ENCODE assay signal across 14 cellular contexts in the genomic region with DNA sequence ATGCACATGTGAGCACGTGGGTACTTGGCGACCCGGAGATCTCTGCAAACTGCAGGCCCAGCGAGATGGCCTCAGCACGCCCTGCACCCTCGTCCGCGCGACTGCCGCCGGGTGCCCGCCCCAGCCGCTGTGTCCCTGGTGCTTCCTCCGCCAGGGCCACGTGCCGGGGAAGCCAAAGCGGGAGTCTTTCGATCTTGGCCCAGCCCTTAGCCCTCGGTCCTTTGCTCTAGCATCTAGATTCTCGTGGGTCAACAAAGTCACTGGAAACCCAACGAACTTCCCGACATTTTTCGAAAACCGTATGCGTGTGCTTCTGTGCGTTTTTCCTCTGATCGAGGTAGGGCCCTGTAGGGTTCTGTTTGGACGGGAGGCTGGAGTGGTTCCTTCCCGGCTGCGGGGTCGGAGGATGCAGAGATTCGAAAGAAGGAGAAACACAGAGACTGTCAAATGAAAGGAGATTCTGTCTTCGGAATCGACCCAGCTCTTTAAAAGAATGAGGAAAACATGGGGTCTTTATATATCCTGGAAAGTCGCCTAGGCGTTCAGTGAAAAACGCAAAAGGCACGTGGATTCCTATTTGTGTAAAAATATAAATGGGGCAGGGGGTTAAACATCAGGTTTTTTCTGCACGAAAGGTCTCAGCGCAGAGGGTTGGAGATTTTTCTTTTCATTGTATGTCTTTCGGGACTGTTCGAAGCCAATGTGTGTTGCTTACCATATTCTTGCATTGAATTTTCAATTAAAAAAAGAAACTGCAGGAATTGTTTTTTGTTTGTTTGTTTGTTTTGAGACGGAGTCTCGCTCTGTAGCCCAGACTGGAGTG.
DNase-seq lines count a peak whose midpoint lies in the region; ATAC-seq, FAIRE-seq and TF ChIP-seq lines count a peak whose summit lies in the region.
"Had no signal": no experiment of that assay in that cellular context is flagged by ENCODE, and none has a peak within 500 bp of the region (broad histone marks: within the 10 kb centered on the region; RNA-seq: fewer than 3 reads in every experiment).

No MANE protein-coding gene starts in this region.

- H2BK120ac ChIP-seq in H1 (replicated peaks; ENCODE audit: low read depth, low read length) = no peak overlapping the region

- H2AK5ac ChIP-seq in H1 (ENCODE audit: low read depth, low read length) = no peak overlapping the region

- no peaks in the 10 kb centered on the region for H3K9me3 Mint-ChIP-seq in T-helper 2 cell treated with Interferon-gamma antibody and Interleukin-4, amounts not matched to agents 5 μg/mL and 100 μg/mL, for 36 hours
- H3K9me3 Mint-ChIP-seq in osteocyte (ENCODE audit: unreplicated experiment) = no peaks in the 10 kb centered on the region
- H3K9me3 Mint-ChIP-seq: memory B cell had no signal

- ATAC-seq in Panc1 = no peak
- ATAC-seq: right cardiac atrium had no signal

- H2BK12ac ChIP-seq in H1 (ENCODE audit: low read depth, low read length) = peak overlapping the region; percentile 87; the same call in 1 of the 2 replicates

- no peak for TF ChIP-seq RAD21 in H1 (IDR thresholded peaks at IDR 0.05 in 1 of 2, conservative IDR thresholded peaks at IDR 0.05 in 1 of 2; ENCODE audit: low read depth in 2 of 2, low read length in 2 of 2)

- TF ChIP-seq POLR2A in H1 (IDR thresholded peaks at IDR 0.05; ENCODE audit: control extremely low read depth in 1 of 2, low read depth in 2 of 2, low read length in 2 of 2) = no peak

- H3K4me3 Mint-ChIP-seq in T-helper 2 cell treated with Interferon-gamma antibody and Interleukin-4, amounts not matched to agents 5 μg/mL and 100 μg/mL, for 36 hours = peak overlapping the region; percentile 63
- H3K4me3 Mint-ChIP-seq in osteocyte (ENCODE audit: unreplicated experiment) = peak overlapping the region; percentile 40

- peak overlapping the region; percentile 11 for H3K18ac ChIP-seq in H1 (ENCODE audit: extremely low read depth, low read length)

- no peak overlapping the region for H4K8ac ChIP-seq in H1 (ENCODE audit: extremely low read depth, insufficient read depth, low read length)

- H3K4me3 ChIP-seq in Panc1 (ENCODE audit: low read depth in 2 of 2, low read length in 2 of 2) = no peak overlapping the region
- peak overlapping the region in 1 of 4 experiments; percentile 76; a peak in 2 of 8 replicates for H3K4me3 ChIP-seq in H1 (ENCODE audit: extremely low read depth in 1 of 4, insufficient read depth in 2 of 4, low read depth in 3 of 4, low read length in 4 of 4)
- H3K4me3 ChIP-seq: tibial nerve had no signal

- TF ChIP-seq CTCF in Panc1 (IDR thresholded peaks at IDR 0.05) (no peak), H1 (IDR thresholded peaks at IDR 0.05; ENCODE audit: control extremely low read depth in 1 of 3, insufficient read depth in 1 of 3, low read depth in 1 of 3, low read length in 3 of 3) (no peak), osteocyte (IDR thresholded peaks at IDR 0.05) (no peak)

- H3K36me3 ChIP-seq in Panc1 (ENCODE audit: control insufficient read depth, insufficient read depth, low read length) (no peaks in the 10 kb centered on the region), H1 (ENCODE audit: control insufficient read depth in 2 of 4, insufficient read depth in 4 of 4, low read length in 3 of 4) (peaks cover 0 to 8% (median 0%) of the 10 kb centered on the region in 4 experiments; a peak in 2 of 8 replicates)
- H3K36me3 ChIP-seq: tibial nerve had no signal

- H3K56ac ChIP-seq in H1 (replicated peaks; ENCODE audit: insufficient read length, low read depth, low read length) = no peak overlapping the region

- H4K20me1 ChIP-seq in H1 (replicated peaks in 1 of 2; ENCODE audit: control insufficient read depth in 1 of 2, insufficient read depth in 2 of 2, low read length in 2 of 2) = peaks cover 19 to 29% of the 10 kb centered on the region in 2 experiments

- H3K23ac ChIP-seq in H1 (ENCODE audit: insufficient read length) = no peak overlapping the region

- H3K9me3 ChIP-seq in Panc1 (ENCODE audit: control insufficient read depth, insufficient read depth, low read depth, low read length) (no peaks in the 10 kb centered on the region), H1 (ENCODE audit: insufficient read depth in 2 of 2, low read depth in 1 of 2, low read length in 1 of 2) (no peaks in the 10 kb centered on the region)
- H3K9me3 ChIP-seq: tibial nerve had no signal

- POLR2A ChIA-PET in Panc1 (lab: Charles Lee) (no interaction called here), H1 (lab: Charles Lee; ENCODE audit: partially characterized antibody) (interaction anchor here (0.6 to 3.2 kb wide), 6 partner anchors 10 to 98 kb away, joined by 3 to 27 read pairs (median 3); no protein-coding TSS in a partner anchor)

- CTCF ChIA-PET in Panc1 (lab: Charles Lee) (no interaction called here), H1 (lab: Charles Lee; ENCODE audit: partially characterized antibody) (interaction anchor here (1.3 kb wide), 1 partner anchor 43 kb away, joined by 3 read pairs; no protein-coding TSS in a partner anchor)

- H4K91ac ChIP-seq in H1 (replicated peaks; ENCODE audit: insufficient read length, low read length) = no peak overlapping the region

- peak overlapping the region; percentile 51; the same call in 1 of the 2 replicates for H2BK15ac ChIP-seq in H1 (ENCODE audit: low read length)

- H3K36me3 Mint-ChIP-seq in T-helper 2 cell treated with Interferon-gamma antibody and Interleukin-4, amounts not matched to agents 5 μg/mL and 100 μg/mL, for 36 hours (ENCODE audit: low read depth) = no peaks in the 10 kb centered on the region
- no peaks in the 10 kb centered on the region for H3K36me3 Mint-ChIP-seq in osteocyte (ENCODE audit: unreplicated experiment)
- H3K36me3 Mint-ChIP-seq: memory B cell had no signal

- H2BK5ac ChIP-seq in H1 (ENCODE audit: low read depth, low read length) = no peak overlapping the region

- peaks cover 76% of the 10 kb centered on the region for H3K27me3 Mint-ChIP-seq in T-helper 2 cell treated with Interferon-gamma antibody and Interleukin-4, amounts not matched to agents 5 μg/mL and 100 μg/mL, for 36 hours (ENCODE audit: low read depth)
- peaks cover 69% of the 10 kb centered on the region for H3K27me3 Mint-ChIP-seq in osteocyte (ENCODE audit: unreplicated experiment)

- peaks cover 24% of the 10 kb centered on the region; the same call in 1 of the 2 replicates for H3K23me2 ChIP-seq in H1 (ENCODE audit: low read depth, low read length)

- H3K79me1 ChIP-seq in H1 (ENCODE audit: low read depth, low read length) = peaks cover 3% of the 10 kb centered on the region; the same call in 1 of the 2 replicates

- DNase-seq in T-helper 2 cell treated with Interferon-gamma antibody and Interleukin-4, amounts not matched to agents 5 μg/mL and 100 μg/mL, for 36 hours (ENCODE audit: low spot score) = no peak
- DNase-seq in T-helper 2 cell (no peak), Panc1 (ENCODE audit: low read depth, low spot score) (no peak), H1 (ENCODE audit: low read depth in 1 of 2, low spot score in 2 of 2) (no peak), osteocyte (ENCODE audit: extremely low spot score, unreplicated experiment) (no peak), NCI-H1436 (lab: John Stamatoyannopoulos, UW) (no peak), COLO829 (ENCODE audit: low spot score) (no peak)
- no peak for DNase-seq in NK-92 treated with Interleukin-12 subunit alpha and Interleukin-12 subunit beta, amount 100 ng/mL, for 24 hours (lab: John Stamatoyannopoulos, UW)
- DNase-seq: NCI-H2081 had no signal

- in situ Hi-C loops in Panc1 (cut with HindIII; ENCODE audit: low pct_unique_long_range_greater_than_20kb, low sequenced_read_pairs) = no loop called here

- peak overlapping the region; percentile 74; the same call in 1 of the 2 replicates for H2BK20ac ChIP-seq in H1 (ENCODE audit: low read length)

- H3K4me1 Mint-ChIP-seq in T-helper 2 cell treated with Interferon-gamma antibody and Interleukin-4, amounts not matched to agents 5 μg/mL and 100 μg/mL, for 36 hours (ENCODE audit: low read depth) = peaks cover 26% of the 10 kb centered on the region
- H3K4me1 Mint-ChIP-seq in osteocyte (ENCODE audit: unreplicated experiment) = peaks cover 34% of the 10 kb centered on the region

- no peak for FAIRE-seq in H1 (lab: Jason Lieb, UNC)

- H4K5ac ChIP-seq in H1 (ENCODE audit: insufficient read length, low read depth, low read length) = no peak overlapping the region

- no peak overlapping the region for H3K27ac Mint-ChIP-seq in T-helper 2 cell treated with Interferon-gamma antibody and Interleukin-4, amounts not matched to agents 5 μg/mL and 100 μg/mL, for 36 hours
- H3K27ac Mint-ChIP-seq in osteocyte (ENCODE audit: unreplicated experiment) = no peak overlapping the region

- H2AFZ ChIP-seq in H1 (ENCODE audit: low read length) = no peak overlapping the region

- H3K4me2 ChIP-seq in H1 (ENCODE audit: insufficient read depth in 1 of 2, low read depth in 2 of 2, low read length in 2 of 2) = peak overlapping the region; percentile 82 to 99; a peak in 3 of 4 replicates
- H3K4me2 ChIP-seq: KMS-11 had no signal

- intact Hi-C loops in Panc1 (cut with micrococcal nuclease; ENCODE audit: unreplicated experiment) = no loop called here

- H3K4me1 ChIP-seq in Panc1 (ENCODE audit: control insufficient read depth, insufficient read depth, low read length) (peaks cover 9% of the 10 kb centered on the region; the same call in 1 of the 2 replicates), H1 (replicated peaks in 1 of 4; ENCODE audit: control insufficient read depth in 3 of 4, insufficient read depth in 4 of 4, low read length in 3 of 4) (peaks cover 6 to 48% (median 31%) of the 10 kb centered on the region in 4 experiments)

- H3K14ac ChIP-seq in H1 (ENCODE audit: insufficient read length) = no peak overlapping the region

- TF ChIP-seq EP300 in H1 (IDR thresholded peaks at IDR 0.05; ENCODE audit: borderline replicate concordance in 1 of 2, low read depth in 2 of 2, low read length in 2 of 2) = no peak

- WGBS in H1 (ENCODE audit: extremely low coverage in 1 of 2, insufficient coverage in 1 of 2, insufficient read length in 1 of 2, insufficient replicate concordance in 2 of 2, low coverage in 1 of 2, low lambda C conversion rate in 2 of 2, missing lambda C conversion rate in 1 of 2), 2 experiments = 9% methylated on average over 42 of the region's 44 CpGs; no CpG with 5 or more reads in 1 of the 2 experiments

- H3K4ac ChIP-seq in H1 (replicated peaks; ENCODE audit: insufficient read length, low read depth, low read length) = no peak overlapping the region

- no peak overlapping the region for H3K9ac ChIP-seq in H1 (replicated peaks in 1 of 4; ENCODE audit: extremely low read depth in 1 of 4, low read depth in 3 of 4, low read length in 3 of 4)
- H3K9ac ChIP-seq: KMS-11 had no signal

- BruUV-seq in Panc1 (replicated peaks; lab: Mats Ljungman, UMichigan) = TSS peak; percentile 91

- no peak overlapping the region for H3K27ac ChIP-seq in Panc1 (ENCODE audit: low read length)
- H3K27ac ChIP-seq in H1 (ENCODE audit: low read depth, low read length) = no peak overlapping the region
- H3K27ac ChIP-seq: epithelial cell of prostate, KMS-11, tibial nerve had no signal

- H3K27me3 ChIP-seq in Panc1 (ENCODE audit: control insufficient read depth, insufficient read depth, low read length) (no peaks in the 10 kb centered on the region), H1 (replicated peaks in 1 of 4; ENCODE audit: control insufficient read depth in 3 of 4, extremely low read depth in 1 of 4, insufficient read depth in 3 of 4, low read length in 3 of 4) (peaks cover 64 to 85% (median 84%) of the 10 kb centered on the region in 4 experiments)

- no peaks in the 10 kb centered on the region; a peak in 1 of 4 replicates for H3K79me2 ChIP-seq in H1 (ENCODE audit: control insufficient read depth in 1 of 2, insufficient read depth in 2 of 2, low read length in 2 of 2)
